9 cellular contexts compared by ENCODE assay signal in the genomic region with DNA sequence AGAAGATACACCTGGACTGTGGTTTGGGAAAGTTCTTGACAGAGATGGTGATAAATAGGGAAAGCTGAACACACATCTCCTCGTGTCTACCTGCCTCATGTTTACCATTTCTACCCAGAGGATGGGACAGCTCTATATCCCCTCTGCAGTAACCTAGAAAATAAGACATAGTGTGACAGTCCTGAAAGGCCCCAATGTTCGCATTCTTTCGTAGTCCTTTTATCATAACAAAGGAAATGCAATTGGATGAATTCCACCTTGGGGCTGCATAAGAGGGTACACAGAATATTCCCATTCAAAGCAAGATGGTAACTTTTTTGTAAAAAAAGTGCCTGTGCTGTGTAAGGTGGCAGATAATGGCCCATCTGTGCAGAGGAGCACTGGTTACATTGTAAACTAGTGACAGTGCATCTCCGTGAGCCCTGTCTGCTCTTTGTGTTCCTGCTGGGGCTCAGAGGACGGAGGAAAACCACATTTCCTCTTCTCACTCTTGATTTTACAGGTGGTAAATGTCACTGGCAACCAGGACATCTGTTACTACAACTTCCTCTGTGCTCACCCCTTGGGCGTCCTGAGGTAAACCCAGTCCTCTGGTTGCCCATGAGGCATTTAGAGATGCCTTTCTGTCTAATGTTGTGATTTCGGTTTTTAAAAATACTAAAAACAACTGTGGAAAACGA.
DNase-seq lines count a peak whose midpoint lies in the region; ATAC-seq and TF ChIP-seq lines count a peak whose summit lies in the region.
"Had no signal": no experiment of that assay in that cellular context is flagged by ENCODE, and none has a peak within 500 bp of the region (broad histone marks: within the 10 kb centered on the region; RNA-seq: fewer than 3 reads in every experiment).

No MANE protein-coding gene starts in this region.

- no peak for TF ChIP-seq POLR2A in spleen (IDR thresholded peaks at IDR 0.05)

- H3K4me1 Mint-ChIP-seq in activated CD8-positive, alpha-beta T cell treated with anti-CD3 and anti-CD28 coated beads for 36 hours (ENCODE audit: low read depth) = peaks cover 27% of the 10 kb centered on the region

- no peak for TF ChIP-seq CTCF in activated CD8-positive, alpha-beta T cell treated with anti-CD3 and anti-CD28 coated beads for 36 hours (IDR thresholded peaks at IDR 0.05)
- TF ChIP-seq CTCF in spleen (IDR thresholded peaks at IDR 0.05 in 8 of 11, conservative IDR thresholded peaks at IDR 0.05 in 3 of 11) = no peak

- H3K27me3 Mint-ChIP-seq in activated CD8-positive, alpha-beta T cell treated with anti-CD3 and anti-CD28 coated beads for 36 hours = no peaks in the 10 kb centered on the region

- CTCF ChIA-PET in activated CD8-positive, alpha-beta T cell treated with anti-CD3 and anti-CD28 coated beads for 36 hours (lab: Charles Lee) = interaction anchor here (0.7 to 1.0 kb wide), 3 partner anchors 16 to 113 kb away, joined by 3 read pairs; no protein-coding TSS in a partner anchor

- H3K27me3 ChIP-seq in spleen (replicated peaks in 1 of 7) = no peaks in the 10 kb centered on the region

- H3K9me3 ChIP-seq in spleen = no peaks in the 10 kb centered on the region

- H3K4me1 ChIP-seq in spleen = peaks cover 15 to 30% (median 18%) of the 10 kb centered on the region in 6 donors

- WGBS in spleen, 5 donors = 17 to 23% (median 20%) methylated on average over 8 of the region's 8 CpGs

- peak overlapping the region in 5 of 8 donors; percentile 7 to 61 (median 49) for H3K27ac ChIP-seq in spleen
- H3K27ac ChIP-seq: VCaP had no signal

- peaks cover 0 to 89% (median 29%) of the 10 kb centered on the region in 6 donors for H3K36me3 ChIP-seq in spleen

- peak overlapping the region in 1 of 8 donors; percentile 1 for H3K4me3 ChIP-seq in spleen

- peak overlapping the region; percentile 60 for H3K4me3 Mint-ChIP-seq in activated CD8-positive, alpha-beta T cell treated with anti-CD3 and anti-CD28 coated beads for 36 hours

- ATAC-seq in HG03280 (IDR thresholded peaks at IDR 0.05; ENCODE audit: unreplicated experiment) = peak; percentile 99
- ATAC-seq in activated CD8-positive, alpha-beta T cell treated with anti-CD3 and anti-CD28 coated beads for 36 hours = peak; percentile 96

- H3K36me3 Mint-ChIP-seq in activated CD8-positive, alpha-beta T cell treated with anti-CD3 and anti-CD28 coated beads for 36 hours (ENCODE audit: low read depth) = peaks cover 44% of the 10 kb centered on the region

- peak; percentile 1 for DNase-seq in stimulated activated CD4-positive, alpha-beta T cell treated with anti-CD3 and anti-CD28 coated beads, Interleukin-12 subunit alpha, Interleukin-12 subunit beta, amount 100 ng/mL, for 4 hours
- no peak for DNase-seq in stimulated activated CD4-positive, alpha-beta T cell treated with anti-CD3 and anti-CD28 coated beads, Interleukin-4, amount 100 ng/mL, for 1 hour
- peak; percentile 81 for DNase-seq in activated CD8-positive, alpha-beta T cell treated with anti-CD3 and anti-CD28 coated beads for 36 hours
- DNase-seq in spleen (peak; percentile 76), DMS79 (lab: John Stamatoyannopoulos, UW) (no peak), Ammon's horn (ENCODE audit: low spot score) (no peak), HUDEP-2 (lab: John Stamatoyannopoulos, UW; ENCODE audit: unreplicated experiment in 76 of 76) (no peak)

- H3K27ac Mint-ChIP-seq in activated CD8-positive, alpha-beta T cell treated with anti-CD3 and anti-CD28 coated beads for 36 hours = peak overlapping the region; percentile 92

- intact Hi-C loops in activated CD8-positive, alpha-beta T cell treated with anti-CD3 and anti-CD28 coated beads for 36 hours (cut with micrococcal nuclease) = no loop called here
- intact Hi-C loops in spleen (cut with DNase I; ENCODE audit: low total_unique reads) = no loop called here

- POLR2A ChIA-PET in activated CD8-positive, alpha-beta T cell treated with anti-CD3 and anti-CD28 coated beads for 36 hours (lab: Charles Lee) = interaction anchor here (0.9 to 1.0 kb wide), 2 partner anchors 73 to 89 kb away, joined by 3 read pairs; no protein-coding TSS in a partner anchor

- H3K9me3 Mint-ChIP-seq in activated CD8-positive, alpha-beta T cell treated with anti-CD3 and anti-CD28 coated beads for 36 hours = no peaks in the 10 kb centered on the region

Comparison
In these comparisons a context has a peak if more than half of its experiments do, and no peak if none do; other contexts are left out.
1. DNase-seq: peak in stimulated activated CD4-positive, alpha-beta T cell treated with anti-CD3 and anti-CD28 coated beads, Interleukin-12 subunit alpha, Interleukin-12 subunit beta, amount 100 ng/mL, for 4 hours (single experiment), activated CD8-positive, alpha-beta T cell treated with anti-CD3 and anti-CD28 coated beads for 36 hours (single experiment) and spleen (single experiment); none in stimulated activated CD4-positive, alpha-beta T cell treated with anti-CD3 and anti-CD28 coated beads, Interleukin-4, amount 100 ng/mL, for 1 hour (single experiment), DMS79 (single experiment), Ammon's horn (single experiment) and HUDEP-2 (0 of 76).